ENCODE assay signal across 22 cellular contexts in genomic region chr18:45066210-45066609, GRCh38.
DNase-seq lines count a peak whose midpoint lies in the region; ATAC-seq and TF ChIP-seq lines count a peak whose summit lies in the region.
"Had no signal": no experiment of that assay in that cellular context is flagged by ENCODE, and none has a peak within 500 bp of the region (broad histone marks: within the 10 kb centered on the region; RNA-seq: fewer than 3 reads in every experiment).

No MANE protein-coding gene starts in this region.

- intact Hi-C loops in psoas muscle (cut with DNase I) = loop anchor here in 1 of 2 donors (10.0 kb wide), 1 partner anchor 381 kb away; the partner anchor contains the start of gene SETBP1

- peaks cover 0 to 3% of the 10 kb centered on the region in 2 donors for H3K36me3 ChIP-seq in psoas muscle (ENCODE audit: insufficient read depth in 1 of 2, low read depth in 1 of 2)
- H3K36me3 ChIP-seq: right lobe of liver had no signal

- peaks cover 28% of the 10 kb centered on the region for H3K4me1 ChIP-seq in psoas muscle
- H3K4me1 ChIP-seq: parathyroid adenoma, thyroid gland had no signal

- peak; percentile 60 for DNase-seq in GF-D8 (lab: John Stamatoyannopoulos, UW)
- peak; percentile 68 for DNase-seq in MV-4-11 (lab: John Stamatoyannopoulos, UW)
- peak; percentile 58 for DNase-seq in SKM-1 treated with dmso at 0.1 percent for 144 hours (lab: John Stamatoyannopoulos, UW; ENCODE audit: unreplicated experiment)
- no peak for DNase-seq in psoas muscle
- no peak for DNase-seq in DMS153 treated with DMSO at 0.1 percent for 48 hours (lab: John Stamatoyannopoulos, UW; ENCODE audit: unreplicated experiment)
- DNase-seq in GM03348 (ENCODE audit: low spot score) = no peak
- no peak for DNase-seq in activated naive CD4-positive, alpha-beta T cell treated with anti-CD3 and anti-CD28 coated beads, Interleukin-2, amount 50 U/mL, for 16 hours
- no peak for DNase-seq in NCI-H2171 (lab: John Stamatoyannopoulos, UW)
- DNase-seq: activated CD4-positive, alpha-beta T cell treated with anti-CD3 and anti-CD28 coated beads, Interleukin-2, amount 50 U/mL, for 4 hours; CD4-positive, alpha-beta memory T cell; effector memory CD4-positive, alpha-beta T cell; erythroblast; immature natural killer cell; NCI-H1092 treated with DMSO at 0.1 percent for 48 hours; NCI-H2029; NCI-H226; nephron progenitor cell; right lobe of liver; stimulated activated naive CD8-positive, alpha-beta T cell treated with anti-CD3 and anti-CD28 coated beads, Interleukin-15, amount 100 ng/mL, for 72 hours; T-helper 17 cell; thyroid gland had no signal

- 25 to 60% (median 33%) methylated on average over 4 of the region's 4 CpGs for WGBS in psoas muscle, 3 donors

- peak in 3 of 4 donors; percentile 28 to 47 (median 36) for ATAC-seq in psoas muscle
- ATAC-seq: stimulated activated naive CD8-positive, alpha-beta T cell treated with anti-CD3 and anti-CD28 coated beads, Interleukin-15, amount 100 ng/mL, for 72 hours; T-helper 17 cell had no signal

- no peaks in the 10 kb centered on the region for H3K27me3 ChIP-seq in psoas muscle (ENCODE audit: insufficient read depth in 3 of 3, low read length in 2 of 3)
- H3K27me3 ChIP-seq: right lobe of liver, thyroid gland had no signal

- TF ChIP-seq CTCF in psoas muscle (IDR thresholded peaks at IDR 0.05) = no peak

- no peak overlapping the region for H3K4me3 ChIP-seq in psoas muscle
- H3K4me3 ChIP-seq: right lobe of liver, thyroid gland had no signal

- H3K9me3 ChIP-seq in psoas muscle = no peaks in the 10 kb centered on the region
- H3K9me3 ChIP-seq: right lobe of liver, thyroid gland had no signal

- H3K27ac ChIP-seq in psoas muscle = peak overlapping the region; percentile 54
- H3K27ac ChIP-seq: parathyroid adenoma, right lobe of liver, thyroid gland had no signal

Comparison
In these comparisons a context has a peak if more than half of its experiments do, and no peak if none do; other contexts are left out.
1. DNase-seq: peak in GF-D8 (single experiment), MV-4-11 (single experiment) and SKM-1 treated with dmso at 0.1 percent for 144 hours (single experiment); none in psoas muscle (0 of 2), DMS153 treated with DMSO at 0.1 percent for 48 hours (single experiment), GM03348 (single experiment), activated naive CD4-positive, alpha-beta T cell treated with anti-CD3 and anti-CD28 coated beads, Interleukin-2, amount 50 U/mL, for 16 hours (single experiment) and NCI-H2171 (single experiment).